In the genomic region with DNA sequence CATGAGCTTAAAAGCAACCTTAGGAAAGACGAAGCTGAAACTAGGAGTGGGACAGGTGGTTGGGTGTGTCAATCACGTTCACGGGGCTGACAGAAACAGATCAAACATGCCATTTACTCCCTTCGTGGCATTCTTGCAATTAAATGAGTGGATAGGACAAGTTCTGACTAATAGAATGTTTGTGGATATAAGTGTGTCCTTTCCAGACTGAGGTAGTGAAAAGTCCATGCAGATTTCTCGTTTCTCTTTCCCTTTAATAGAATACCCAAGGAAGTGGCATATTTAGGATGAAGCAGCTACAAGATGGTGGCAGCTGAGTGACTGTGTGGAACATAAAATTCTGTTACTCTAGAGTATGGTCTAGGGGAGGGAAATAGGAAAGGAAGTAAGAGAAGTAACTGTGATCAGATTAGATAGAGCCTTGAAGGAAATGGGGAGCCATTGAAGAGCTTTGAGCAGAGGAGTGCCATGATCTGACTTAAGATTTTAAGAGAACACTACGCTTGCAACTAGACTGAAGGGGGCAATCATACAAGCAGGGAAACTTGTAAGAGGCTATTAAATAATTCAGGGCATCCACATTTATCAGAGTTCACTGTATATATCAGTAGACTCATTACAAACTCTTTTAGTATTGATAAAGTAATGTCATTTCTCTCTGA, we compare ENCODE assay signal across 11 cellular contexts. TPM values are rescaled to one million over a fixed set of nuclear protein-coding genes. Genes with fewer than 3 reads are reported as not detected.
DNase-seq lines count a peak whose midpoint lies in the region; ATAC-seq and TF ChIP-seq lines count a peak whose summit lies in the region.
"Had no signal": no experiment of that assay in that cellular context is flagged by ENCODE, and none has a peak within 500 bp of the region (broad histone marks: within the 10 kb centered on the region; RNA-seq: fewer than 3 reads in every experiment).

No MANE protein-coding gene starts in this region.

- no peaks in the 10 kb centered on the region for H4K20me1 ChIP-seq in MM.1S (ENCODE audit: insufficient read depth, low read length)

- no peak for ATAC-seq in activated T-cell treated with anti-CD3 and anti-CD28 coated beads, Interleukin-2, amount 50 U/mL, for 4 hours

- H3K9ac ChIP-seq in MM.1S (ENCODE audit: low read length): no peak overlapping the region
- no peak overlapping the region for H3K9ac ChIP-seq in duodenal mucosa (ENCODE audit: low read depth in 1 of 2, low read length in 2 of 2)

- H3K79me2 ChIP-seq in MM.1S (ENCODE audit: low read length): no peaks in the 10 kb centered on the region

- H3K36me3 ChIP-seq in MM.1S (replicated peaks; ENCODE audit: insufficient read depth, low read length) (no peaks in the 10 kb centered on the region), duodenal mucosa (ENCODE audit: control insufficient read depth in 1 of 2, insufficient read depth in 2 of 2, low read length in 2 of 2) (no peaks in the 10 kb centered on the region)

- H3K27ac Mint-ChIP-seq in activated T-cell treated with anti-CD3 and anti-CD28 coated beads, Interleukin-2, amount 50 U/mL, for 24 hours: no peak overlapping the region
- H3K27ac Mint-ChIP-seq: activated CD4-positive, alpha-beta T cell treated with anti-CD3 and anti-CD28 coated beads for 36 hours; T-helper 1 cell treated with Interleukin-12 subunit alpha and Interleukin-12 subunit beta and Interleukin-4 antibody, amounts not matched to agents 30 μg/mL and 1 μg/mL, for 36 hours had no signal

- H3K27ac ChIP-seq in MM.1S (ENCODE audit: low read length) (no peak overlapping the region), duodenal mucosa (ENCODE audit: low read depth, low read length) (no peak overlapping the region)

- 0 out of 2 replicates have a peak overlapping the region, but pooled peaks have one; percentile 12 for H2AFZ ChIP-seq in MM.1S (ENCODE audit: low read length)

- no peaks in the 10 kb centered on the region for H3K27me3 Mint-ChIP-seq in activated T-cell treated with anti-CD3 and anti-CD28 coated beads, Interleukin-2, amount 50 U/mL, for 4 hours (ENCODE audit: low read depth)
- H3K27me3 Mint-ChIP-seq in activated T-cell treated with anti-CD3 and anti-CD28 coated beads, Interleukin-2, amount 50 U/mL, for 24 hours: peaks cover 2% of the 10 kb centered on the region

- no peaks in the 10 kb centered on the region for H3K9me3 Mint-ChIP-seq in activated T-cell treated with anti-CD3 and anti-CD28 coated beads, Interleukin-2, amount 50 U/mL, for 4 hours
- no peaks in the 10 kb centered on the region for H3K9me3 Mint-ChIP-seq in activated T-cell treated with anti-CD3 and anti-CD28 coated beads, Interleukin-2, amount 50 U/mL, for 24 hours
- H3K9me3 Mint-ChIP-seq: T-helper 1 cell treated with Interleukin-12 subunit alpha and Interleukin-12 subunit beta and Interleukin-4 antibody, amounts not matched to agents 30 μg/mL and 1 μg/mL, for 36 hours had no signal

- H3K9me3 ChIP-seq in MM.1S (replicated peaks; ENCODE audit: insufficient read depth, low read length) (no peaks in the 10 kb centered on the region), duodenal mucosa (ENCODE audit: control insufficient read depth in 1 of 2, low read length in 2 of 2) (peaks cover 0 to 2% of the 10 kb centered on the region in 2 donors)

- TF ChIP-seq CTCF in MM.1S (IDR thresholded peaks at IDR 0.05; ENCODE audit: low read length): no peak

- no peaks in the 10 kb centered on the region for H3K4me1 Mint-ChIP-seq in activated T-cell treated with anti-CD3 and anti-CD28 coated beads, Interleukin-2, amount 50 U/mL, for 4 hours (ENCODE audit: low read depth)
- H3K4me1 Mint-ChIP-seq in activated T-cell treated with anti-CD3 and anti-CD28 coated beads, Interleukin-2, amount 50 U/mL, for 24 hours (ENCODE audit: low read depth): no peaks in the 10 kb centered on the region

- H3K4me1 ChIP-seq in MM.1S (ENCODE audit: low read length) (peaks cover 8% of the 10 kb centered on the region; the same call in 1 of the 2 replicates), duodenal mucosa (ENCODE audit: control insufficient read depth in 1 of 2, insufficient read depth in 2 of 2, low read length in 2 of 2) (peaks cover 3 to 9% of the 10 kb centered on the region in 2 donors)

- H3K4me3 ChIP-seq in MM.1S (ENCODE audit: low read length) (no peak overlapping the region), duodenal mucosa (ENCODE audit: low read depth in 1 of 2, low read length in 2 of 2) (peak overlapping the region; percentile 10 to 33)

- H3K4me3 Mint-ChIP-seq in activated T-cell treated with anti-CD3 and anti-CD28 coated beads, Interleukin-2, amount 50 U/mL, for 4 hours: no peak overlapping the region
- H3K4me3 Mint-ChIP-seq in activated T-cell treated with anti-CD3 and anti-CD28 coated beads, Interleukin-2, amount 50 U/mL, for 24 hours: no peak overlapping the region
- H3K4me3 Mint-ChIP-seq: activated CD4-positive, alpha-beta T cell treated with anti-CD3 and anti-CD28 coated beads for 36 hours; T-helper 1 cell treated with Interleukin-12 subunit alpha and Interleukin-12 subunit beta and Interleukin-4 antibody, amounts not matched to agents 30 μg/mL and 1 μg/mL, for 36 hours had no signal

- no peaks in the 10 kb centered on the region for H3F3A ChIP-seq in MM.1S (ENCODE audit: insufficient read depth, low read length)

- no peaks in the 10 kb centered on the region for H3K27me3 ChIP-seq in MM.1S (replicated peaks; ENCODE audit: insufficient read depth, low read length)
- H3K27me3 ChIP-seq in duodenal mucosa (ENCODE audit: control insufficient read depth in 1 of 2, insufficient read depth in 2 of 2, low read length in 2 of 2): no peaks in the 10 kb centered on the region

- H3K4me2 ChIP-seq in MM.1S (ENCODE audit: low read depth, low read length): 0 out of 2 replicates have a peak overlapping the region, but pooled peaks have one; percentile 1

- no peaks in the 10 kb centered on the region for H3K9me2 ChIP-seq in MM.1S (replicated peaks; ENCODE audit: insufficient read depth, low read length)

- DNase-seq in A172 (ENCODE audit: low spot score) (peak; percentile 17), MM.1S (no peak), myocyte (ENCODE audit: low read depth) (peak; percentile 13), HuH-7 (ENCODE audit: low spot score) (no peak), COR-L47 (lab: John Stamatoyannopoulos, UW) (no peak)
- DNase-seq in activated T-cell treated with anti-CD3 and anti-CD28 coated beads, Interleukin-2, amount 50 U/mL, for 4 hours: no peak
- no peak for DNase-seq in activated T-cell treated with anti-CD3 and anti-CD28 coated beads, Interleukin-2, amount 50 U/mL, for 24 hours
- DNase-seq: activated CD4-positive, alpha-beta T cell treated with anti-CD3 and anti-CD28 coated beads for 36 hours had no signal

- no peaks in the 10 kb centered on the region for H3K36me3 Mint-ChIP-seq in activated T-cell treated with anti-CD3 and anti-CD28 coated beads, Interleukin-2, amount 50 U/mL, for 4 hours (ENCODE audit: insufficient read depth)
- no peaks in the 10 kb centered on the region for H3K36me3 Mint-ChIP-seq in activated T-cell treated with anti-CD3 and anti-CD28 coated beads, Interleukin-2, amount 50 U/mL, for 24 hours (ENCODE audit: low read depth)

RNA-seq across cellular contexts. Expression of gene HYAL4, which starts 46.3 kb away (rescaled TPM):
- not detected in 2 replicates for total RNA-seq in A172 (2014; rRNA removed; shearing (Covaris generic))
- 0.21 and 0.43 TPM in 2 replicates for total RNA-seq in myocyte
- 0.08 TPM for polyA plus RNA-seq in myocyte (2012)
- total RNA-seq in activated T-cell treated with anti-CD3 and anti-CD28 coated beads, Interleukin-2, amount 50 U/mL, for 4 hours: not detected
- total RNA-seq: kidney epithelial cell had no signal

RNA-seq across cellular contexts. Expression of gene WASL, which starts 49.9 kb away (rescaled TPM):
- total RNA-seq in A172 (2014; rRNA removed; shearing (Covaris generic)): 12.1 and 12.4 TPM in 2 replicates
- total RNA-seq in myocyte: 24.4 and 32.2 TPM in 2 replicates
- 19.8 TPM for polyA plus RNA-seq in myocyte (2012)
- 1 to 10 TPM; 4.7 to 5.4 (median 5.3) TPM for total RNA-seq in activated T-cell treated with anti-CD3 and anti-CD28 coated beads, Interleukin-2, amount 50 U/mL, for 4 hours

Comparison
In these comparisons a context has a peak if more than half of its experiments do, and no peak if none do; other contexts are left out.
1. DNase-seq: peak in A172 (single experiment) and myocyte (single experiment); none in MM.1S (single experiment), HuH-7 (single experiment), activated T-cell treated with anti-CD3 and anti-CD28 coated beads, Interleukin-2, amount 50 U/mL, for 4 hours (single experiment), COR-L47 (single experiment) and activated T-cell treated with anti-CD3 and anti-CD28 coated beads, Interleukin-2, amount 50 U/mL, for 24 hours (single experiment).